1 cellular context compared by ENCODE assay signal in the genomic region with DNA sequence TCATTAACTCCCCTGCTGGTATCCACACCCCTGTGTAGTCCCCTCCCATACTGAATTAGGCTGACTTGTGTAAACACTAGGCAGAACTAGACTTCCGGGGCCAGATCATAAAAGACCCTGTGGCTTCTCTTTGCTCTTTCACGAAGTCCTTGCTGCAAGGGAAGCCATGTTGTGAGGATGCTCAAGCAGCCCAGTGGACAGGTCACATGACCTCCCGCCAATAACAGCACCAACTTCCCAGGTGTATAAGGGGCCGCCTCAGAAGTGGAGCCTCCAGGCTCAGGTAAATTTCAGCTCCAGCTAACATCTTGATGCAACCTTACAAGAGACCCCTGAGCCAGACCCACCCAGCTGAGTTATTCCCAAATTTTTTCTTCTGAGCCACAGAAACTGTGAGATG.
A peak's percentile ranks its signal among the peaks of the same experiment; 100 is the strongest.
TF ChIP-seq lines count a peak whose summit lies in the region.

No MANE protein-coding gene starts in this region.

TF ChIP-seq in K562, 482 proteins besides CTCF, POLR2A, EP300 and RAD21 (continued from another document):
- TF ChIP-seq, protein P1, sequence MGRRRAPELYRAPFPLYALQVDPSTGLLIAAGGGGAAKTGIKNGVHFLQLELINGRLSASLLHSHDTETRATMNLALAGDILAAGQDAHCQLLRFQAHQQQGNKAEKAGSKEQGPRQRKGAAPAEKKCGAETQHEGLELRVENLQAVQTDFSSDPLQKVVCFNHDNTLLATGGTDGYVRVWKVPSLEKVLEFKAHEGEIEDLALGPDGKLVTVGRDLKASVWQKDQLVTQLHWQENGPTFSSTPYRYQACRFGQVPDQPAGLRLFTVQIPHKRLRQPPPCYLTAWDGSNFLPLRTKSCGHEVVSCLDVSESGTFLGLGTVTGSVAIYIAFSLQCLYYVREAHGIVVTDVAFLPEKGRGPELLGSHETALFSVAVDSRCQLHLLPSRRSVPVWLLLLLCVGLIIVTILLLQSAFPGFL (CRISPR knock-in tag; IDR thresholded peaks at IDR 0.05), result no peak
- TF ChIP-seq YY1 (IDR thresholded peaks at IDR 0.05; ENCODE audit: borderline replicate concordance in 1 of 3, control insufficient read depth in 1 of 3, extremely low read depth in 1 of 3, insufficient read depth in 3 of 3, insufficient read length in 1 of 3, insufficient replicate concordance in 2 of 3, low read depth in 1 of 3, low read length in 2 of 3), result peak in 2 of 3 experiments; percentile 29 to 86
- no peak for TF ChIP-seq TBP (optimal IDR thresholded peaks at IDR 0.05; ENCODE audit: low read depth, low read length)
- no peak for TF ChIP-seq POU5F1 (IDR thresholded peaks at IDR 0.05; ENCODE audit: borderline replicate concordance, low read depth, low read length, partially characterized antibody)
- TF ChIP-seq, protein P2, sequence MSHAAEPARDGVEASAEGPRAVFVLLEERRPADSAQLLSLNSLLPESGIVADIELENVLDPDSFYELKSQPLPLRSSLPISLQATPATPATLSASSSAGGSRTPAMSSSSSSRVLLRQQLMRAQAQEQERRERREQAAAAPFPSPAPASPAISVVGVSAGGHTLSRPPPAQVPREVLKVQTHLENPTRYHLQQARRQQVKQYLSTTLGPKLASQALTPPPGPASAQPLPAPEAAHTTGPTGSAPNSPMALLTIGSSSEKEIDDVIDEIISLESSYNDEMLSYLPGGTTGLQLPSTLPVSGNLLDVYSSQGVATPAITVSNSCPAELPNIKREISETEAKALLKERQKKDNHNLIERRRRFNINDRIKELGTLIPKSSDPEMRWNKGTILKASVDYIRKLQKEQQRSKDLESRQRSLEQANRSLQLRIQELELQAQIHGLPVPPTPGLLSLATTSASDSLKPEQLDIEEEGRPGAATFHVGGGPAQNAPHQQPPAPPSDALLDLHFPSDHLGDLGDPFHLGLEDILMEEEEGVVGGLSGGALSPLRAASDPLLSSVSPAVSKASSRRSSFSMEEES (CRISPR knock-in tag; IDR thresholded peaks at IDR 0.05), result peak; percentile 73
- TF ChIP-seq RAD51 (IDR thresholded peaks at IDR 0.05; ENCODE audit: borderline replicate concordance, low read depth), result peak; percentile 67
- TF ChIP-seq, protein P3, sequence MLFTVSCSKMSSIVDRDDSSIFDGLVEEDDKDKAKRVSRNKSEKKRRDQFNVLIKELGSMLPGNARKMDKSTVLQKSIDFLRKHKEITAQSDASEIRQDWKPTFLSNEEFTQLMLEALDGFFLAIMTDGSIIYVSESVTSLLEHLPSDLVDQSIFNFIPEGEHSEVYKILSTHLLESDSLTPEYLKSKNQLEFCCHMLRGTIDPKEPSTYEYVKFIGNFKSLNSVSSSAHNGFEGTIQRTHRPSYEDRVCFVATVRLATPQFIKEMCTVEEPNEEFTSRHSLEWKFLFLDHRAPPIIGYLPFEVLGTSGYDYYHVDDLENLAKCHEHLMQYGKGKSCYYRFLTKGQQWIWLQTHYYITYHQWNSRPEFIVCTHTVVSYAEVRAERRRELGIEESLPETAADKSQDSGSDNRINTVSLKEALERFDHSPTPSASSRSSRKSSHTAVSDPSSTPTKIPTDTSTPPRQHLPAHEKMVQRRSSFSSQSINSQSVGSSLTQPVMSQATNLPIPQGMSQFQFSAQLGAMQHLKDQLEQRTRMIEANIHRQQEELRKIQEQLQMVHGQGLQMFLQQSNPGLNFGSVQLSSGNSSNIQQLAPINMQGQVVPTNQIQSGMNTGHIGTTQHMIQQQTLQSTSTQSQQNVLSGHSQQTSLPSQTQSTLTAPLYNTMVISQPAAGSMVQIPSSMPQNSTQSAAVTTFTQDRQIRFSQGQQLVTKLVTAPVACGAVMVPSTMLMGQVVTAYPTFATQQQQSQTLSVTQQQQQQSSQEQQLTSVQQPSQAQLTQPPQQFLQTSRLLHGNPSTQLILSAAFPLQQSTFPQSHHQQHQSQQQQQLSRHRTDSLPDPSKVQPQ (CRISPR knock-in tag; IDR thresholded peaks at IDR 0.05; ENCODE audit: borderline replicate concordance), result no peak
- TF ChIP-seq RBM22 (IDR thresholded peaks at IDR 0.05; ENCODE audit: low read depth, low read length, poor library complexity, severe bottlenecking), result no peak
- TF ChIP-seq TRIM24 (IDR thresholded peaks at IDR 0.05), result 0 out of 4 replicates have a peak, but pooled peaks of 1 of the 2 experiments have one; percentile 17
- TF ChIP-seq DPF2 (IDR thresholded peaks at IDR 0.05), result no peak
- no peak for TF ChIP-seq BCOR (IDR thresholded peaks at IDR 0.05)
